In the genomic region with DNA sequence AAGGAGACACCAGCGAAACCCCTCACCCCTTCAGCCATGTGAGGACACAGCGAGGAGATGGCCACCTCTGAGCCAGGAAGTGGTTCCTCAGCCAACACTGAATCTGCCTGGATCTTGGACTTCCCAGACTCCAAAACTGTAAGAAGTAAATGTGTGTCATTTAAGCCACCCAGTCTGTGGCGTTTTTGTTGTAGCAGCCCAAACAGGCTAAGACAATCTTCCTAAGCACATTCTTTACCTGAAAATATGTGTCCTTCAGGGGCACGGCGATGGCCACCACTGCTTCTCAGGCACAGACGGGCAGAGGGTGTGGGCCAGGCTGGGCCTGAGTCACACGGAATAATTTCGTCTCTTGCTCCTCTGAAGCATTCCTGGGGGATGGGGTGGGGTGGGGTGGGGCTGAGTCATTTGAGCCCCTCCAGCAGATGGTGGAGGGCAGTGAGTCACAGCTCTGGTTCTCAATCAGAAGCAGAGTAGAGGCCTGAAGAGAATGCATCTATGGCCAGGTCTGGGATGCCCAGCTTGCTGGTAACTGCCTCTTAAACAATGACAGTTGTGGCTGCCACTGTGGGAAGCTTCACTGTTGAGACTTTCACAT, we compare ENCODE assay signal across 9 cellular contexts.
A peak's percentile ranks its signal among the peaks of the same experiment; 100 is the strongest.
DNase-seq lines count a peak whose midpoint lies in the region; ATAC-seq lines count a peak whose summit lies in the region.
"Had no signal": no experiment of that assay in that cellular context is flagged by ENCODE, and none has a peak within 500 bp of the region (broad histone marks: within the 10 kb centered on the region; RNA-seq: fewer than 3 reads in every experiment).

No MANE protein-coding gene starts in this region.

- no peaks in the 10 kb centered on the region for H3K36me3 ChIP-seq in aorta (ENCODE audit: control insufficient read depth in 1 of 2, insufficient read depth in 2 of 2, low read length in 1 of 2)

- H3K4me1 Mint-ChIP-seq in activated CD8-positive, alpha-beta T cell treated with anti-CD3 and anti-CD28 coated beads, Interleukin-2, amount 10 ng/mL, durations not matched to agents 7 days and 5 days (ENCODE audit: low read depth), result no peaks in the 10 kb centered on the region

- no peak overlapping the region for H3K4me3 Mint-ChIP-seq in activated CD8-positive, alpha-beta T cell treated with anti-CD3 and anti-CD28 coated beads, Interleukin-2, amount 10 ng/mL, durations not matched to agents 7 days and 5 days

- CTCF ChIA-PET in activated CD8-positive, alpha-beta T cell treated with anti-CD3 and anti-CD28 coated beads, Interleukin-2, amount 10 ng/mL, durations not matched to agents 7 days and 5 days (lab: Charles Lee), result no interaction called here

- no peaks in the 10 kb centered on the region for H3K4me1 ChIP-seq in aorta (ENCODE audit: control insufficient read depth in 1 of 2, insufficient read depth in 2 of 2, low read length in 2 of 2)

- intact Hi-C loops in aorta (cut with DNase I), result no loop called here

- no peaks in the 10 kb centered on the region for H3K27me3 Mint-ChIP-seq in activated CD8-positive, alpha-beta T cell treated with anti-CD3 and anti-CD28 coated beads, Interleukin-2, amount 10 ng/mL, durations not matched to agents 7 days and 5 days (ENCODE audit: low read depth)

- no peak for ATAC-seq in activated CD8-positive, alpha-beta T cell treated with anti-CD3 and anti-CD28 coated beads, Interleukin-2, amount 10 ng/mL, durations not matched to agents 7 days and 5 days
- no peak for ATAC-seq in aorta (ENCODE audit: low FRiP score)
- ATAC-seq in GM19351 (IDR thresholded peaks at IDR 0.05; ENCODE audit: unreplicated experiment), result no peak
- ATAC-seq in HG02759 (IDR thresholded peaks at IDR 0.05; ENCODE audit: unreplicated experiment), result no peak
- no peak for ATAC-seq in HG03159 (IDR thresholded peaks at IDR 0.05; ENCODE audit: unreplicated experiment)

- H3K27ac ChIP-seq in aorta (ENCODE audit: low read depth in 1 of 2, low read length in 2 of 2), result no peak overlapping the region

- H3K4me3 ChIP-seq in aorta (ENCODE audit: low read length in 2 of 2), result no peak overlapping the region

- peaks cover under 1% of the 10 kb centered on the region for H3K36me3 Mint-ChIP-seq in activated CD8-positive, alpha-beta T cell treated with anti-CD3 and anti-CD28 coated beads, Interleukin-2, amount 10 ng/mL, durations not matched to agents 7 days and 5 days (ENCODE audit: low read depth)

- H3K9me3 ChIP-seq in aorta (ENCODE audit: control insufficient read depth, low read length), result peaks cover 2% of the 10 kb centered on the region

- no peaks in the 10 kb centered on the region for H3K27me3 ChIP-seq in aorta (ENCODE audit: control insufficient read depth in 1 of 2, insufficient read depth in 2 of 2, low read length in 1 of 2)

- no peak overlapping the region for H3K27ac Mint-ChIP-seq in activated CD8-positive, alpha-beta T cell treated with anti-CD3 and anti-CD28 coated beads, Interleukin-2, amount 10 ng/mL, durations not matched to agents 7 days and 5 days

- 74 to 75% methylated on average over 8 of the region's 8 CpGs for WGBS in aorta, 2 donors

- POLR2A ChIA-PET in activated CD8-positive, alpha-beta T cell treated with anti-CD3 and anti-CD28 coated beads, Interleukin-2, amount 10 ng/mL, durations not matched to agents 7 days and 5 days (lab: Charles Lee), result no interaction called here

- DNase-seq in stimulated activated CD4-positive, alpha-beta T cell treated with anti-CD3 and anti-CD28 coated beads, Interleukin-15, amount 100 ng/mL, for 24 hours, result peak; percentile 46
- no peak for DNase-seq in stimulated activated CD4-positive, alpha-beta T cell treated with anti-CD3 and anti-CD28 coated beads, Interleukin-4, amount 100 ng/mL, for 1 hour
- peak; percentile 15 for DNase-seq in activated CD8-positive, alpha-beta T cell treated with anti-CD3 and anti-CD28 coated beads, Interleukin-2, amount 10 ng/mL, durations not matched to agents 7 days and 5 days
- DNase-seq in islet precursor cell (peak; percentile 96), aorta (peak; percentile 60 to 83)
- DNase-seq: cerebellar nuclear complex had no signal

- H3K9me3 Mint-ChIP-seq in activated CD8-positive, alpha-beta T cell treated with anti-CD3 and anti-CD28 coated beads, Interleukin-2, amount 10 ng/mL, durations not matched to agents 7 days and 5 days (ENCODE audit: insufficient read depth), result peaks cover under 1% of the 10 kb centered on the region
